8 cellular contexts compared by ENCODE assay signal in the genomic region with DNA sequence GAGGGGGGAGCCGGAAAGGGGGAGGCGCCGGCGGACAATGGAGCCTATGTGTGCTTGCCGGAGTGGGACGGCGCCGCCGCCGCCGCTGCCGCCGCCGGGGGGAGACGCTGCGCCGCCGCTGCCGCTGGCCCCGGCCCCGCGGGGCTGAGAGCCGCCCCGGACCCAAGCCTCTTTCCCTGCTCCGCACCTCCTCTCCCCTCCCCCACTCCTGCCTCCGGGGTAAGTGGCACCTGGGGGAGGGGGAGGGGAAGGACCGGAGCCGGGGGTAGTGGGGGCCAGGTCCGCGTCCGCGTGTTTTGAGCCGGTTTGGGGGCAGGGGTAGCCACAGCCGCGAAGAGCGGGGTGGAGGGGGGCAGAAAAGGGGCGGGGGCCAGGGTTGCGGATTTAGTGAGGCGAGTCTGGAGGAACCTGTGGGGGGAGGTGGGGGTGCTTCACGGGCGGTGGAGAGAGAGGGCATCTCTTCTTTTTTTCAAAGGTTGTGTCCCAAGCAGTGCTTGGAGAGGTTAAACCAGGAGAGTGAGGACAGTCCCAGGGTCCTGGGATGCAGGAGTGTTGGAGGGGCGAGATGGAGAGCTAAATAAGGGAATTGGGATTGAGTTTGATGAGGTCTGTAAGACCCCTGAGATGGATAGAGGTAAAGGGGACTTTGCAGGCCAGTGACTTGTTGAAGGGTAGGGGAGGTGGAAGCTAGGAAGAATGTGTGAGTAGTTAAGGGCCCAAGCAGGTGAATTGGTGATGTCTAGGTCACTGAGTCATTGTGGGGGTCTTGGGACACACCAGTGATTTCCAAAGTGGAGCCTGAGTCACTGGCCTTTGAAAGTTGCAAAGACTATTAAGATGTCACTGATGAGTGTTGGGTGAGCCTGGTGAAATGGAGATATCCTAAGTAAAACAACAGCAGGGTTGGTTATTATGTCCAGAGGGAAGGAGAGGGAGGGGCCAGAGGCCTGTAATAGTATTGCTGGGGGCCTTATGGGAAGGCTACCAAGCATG. TPM values are rescaled to one million over a fixed set of nuclear protein-coding genes. Genes with fewer than 3 reads are reported as not detected.
DNase-seq lines count a peak whose midpoint lies in the region; ATAC-seq and TF ChIP-seq lines count a peak whose summit lies in the region.

No MANE protein-coding gene starts in this region.

- TF ChIP-seq EP300 in SK-N-SH (IDR thresholded peaks at IDR 0.05; ENCODE audit: borderline replicate concordance in 1 of 2, low read depth in 1 of 2, low read length in 1 of 2), result no peak

- H3K9me3 Mint-ChIP-seq in activated T-helper 1 cell treated with anti-CD3 and anti-CD28 coated beads, Interleukin-12 subunit alpha, Interleukin-12 subunit beta, Interleukin-2, Interleukin-4 antibody, amounts not matched to agents 30 ng/mL and 10 ng/mL and 1 ng/mL, durations not matched to agents 14 hours and 24 hours and 36 hours, result no peaks in the 10 kb centered on the region

- intact Hi-C loops in activated T-helper 1 cell treated with anti-CD3 and anti-CD28 coated beads, Interleukin-12 subunit alpha, Interleukin-12 subunit beta, Interleukin-2, Interleukin-4 antibody, amounts not matched to agents 30 ng/mL and 10 ng/mL and 1 ng/mL, durations not matched to agents 14 hours and 24 hours and 36 hours (cut with micrococcal nuclease), result loop anchor here (1.0 kb wide), 5 partner anchors 18 to 69 kb away; partner anchors contain the start of gene BCL9

- under 1% methylated on average over 19 of the region's 42 CpGs for WGBS in SK-N-SH (ENCODE audit: low lambda C conversion rate)
- WGBS in iPS DF 6.9 (ENCODE audit: insufficient coverage, insufficient read length), result no CpG with 5 or more reads among the region's 42 CpGs

- H3K27me3 Mint-ChIP-seq in activated T-helper 1 cell treated with anti-CD3 and anti-CD28 coated beads, Interleukin-12 subunit alpha, Interleukin-12 subunit beta, Interleukin-2, Interleukin-4 antibody, amounts not matched to agents 30 ng/mL and 10 ng/mL and 1 ng/mL, durations not matched to agents 14 hours and 24 hours and 36 hours (ENCODE audit: insufficient read depth), result peaks cover 20% of the 10 kb centered on the region

- peak overlapping the region; percentile 70 for H3K27ac Mint-ChIP-seq in activated T-helper 1 cell treated with anti-CD3 and anti-CD28 coated beads, Interleukin-12 subunit alpha, Interleukin-12 subunit beta, Interleukin-2, Interleukin-4 antibody, amounts not matched to agents 30 ng/mL and 10 ng/mL and 1 ng/mL, durations not matched to agents 14 hours and 24 hours and 36 hours

- H2AFZ ChIP-seq in SK-N-SH (ENCODE audit: low read depth), result 0 out of 2 replicates have a peak overlapping the region, but pooled peaks have one; percentile 32

- POLR2A ChIA-PET in SK-N-SH (lab: Yijun Ruan, JAX), result interaction anchor here (0.6 to 4.1 kb wide), 4 partner anchors 15 to 70 kb away, joined by 3 to 38 read pairs (median 5); partner anchors contain the start of genes ACP6 and BCL9

- TF ChIP-seq RAD21 in SK-N-SH (IDR thresholded peaks at IDR 0.05; ENCODE audit: low read length), result peak; percentile 1; the same call in 1 of the 2 replicates

- H3K4me1 Mint-ChIP-seq in activated T-helper 1 cell treated with anti-CD3 and anti-CD28 coated beads, Interleukin-12 subunit alpha, Interleukin-12 subunit beta, Interleukin-2, Interleukin-4 antibody, amounts not matched to agents 30 ng/mL and 10 ng/mL and 1 ng/mL, durations not matched to agents 14 hours and 24 hours and 36 hours (ENCODE audit: low read depth), result peaks cover 41% of the 10 kb centered on the region

- H3K9ac ChIP-seq in SK-N-SH, result peak overlapping the region; percentile 74; the same call in 1 of the 2 replicates
- peak overlapping the region; percentile 55 to 71 (median 69) for H3K9ac ChIP-seq in skeletal muscle tissue (ENCODE audit: low read depth in 1 of 3, low read length in 3 of 3)

- H3K27me3 ChIP-seq in SK-N-SH (ENCODE audit: insufficient read depth), result no peaks in the 10 kb centered on the region
- no peaks in the 10 kb centered on the region; the same call in 1 of the 2 replicates for H3K27me3 ChIP-seq in iPS DF 6.9 (ENCODE audit: control insufficient read depth, insufficient read depth, low read length)
- no peaks in the 10 kb centered on the region for H3K27me3 ChIP-seq in skeletal muscle tissue (ENCODE audit: control insufficient read depth in 3 of 3, insufficient read depth in 3 of 3, low read length in 3 of 3)

- ATAC-seq in SK-N-SH treated with all-trans-retinoic acid at 6 μM for 48 hours (no peak), GM21786 (IDR thresholded peaks at IDR 0.05; ENCODE audit: unreplicated experiment) (no peak)

- H3K36me3 ChIP-seq in SK-N-SH (replicated peaks in 1 of 2; ENCODE audit: control insufficient read depth in 1 of 2, insufficient read depth in 2 of 2, low read length in 1 of 2), result peaks cover 8 to 11% of the 10 kb centered on the region in 2 experiments
- no peaks in the 10 kb centered on the region for H3K36me3 ChIP-seq in iPS DF 6.9 (ENCODE audit: control insufficient read depth, insufficient read depth, low read length)
- H3K36me3 ChIP-seq in skeletal muscle tissue (ENCODE audit: control insufficient read depth in 3 of 3, insufficient read depth in 3 of 3, low read length in 3 of 3), result peaks cover 0 to 5% (median 4%) of the 10 kb centered on the region in 3 donors

- peaks cover 39% of the 10 kb centered on the region for H3K79me2 ChIP-seq in SK-N-SH (ENCODE audit: insufficient read depth)

- H3K9me2 ChIP-seq in SK-N-SH, result no peaks in the 10 kb centered on the region

- H3K27ac ChIP-seq in SK-N-SH (ENCODE audit: low read depth in 2 of 2, low read length in 1 of 2), result peak overlapping the region in 1 of 2 experiments; percentile 86; a peak in 2 of 4 replicates
- H3K27ac ChIP-seq in iPS DF 6.9 (ENCODE audit: low read length), result no peak overlapping the region
- peak overlapping the region; percentile 89 for H3K27ac ChIP-seq in skeletal muscle tissue (ENCODE audit: low read depth, low read length)

- H3K36me3 Mint-ChIP-seq in activated T-helper 1 cell treated with anti-CD3 and anti-CD28 coated beads, Interleukin-12 subunit alpha, Interleukin-12 subunit beta, Interleukin-2, Interleukin-4 antibody, amounts not matched to agents 30 ng/mL and 10 ng/mL and 1 ng/mL, durations not matched to agents 14 hours and 24 hours and 36 hours (ENCODE audit: low read depth), result peaks cover 12% of the 10 kb centered on the region

- H4K20me1 ChIP-seq in SK-N-SH (ENCODE audit: insufficient read depth), result no peaks in the 10 kb centered on the region

- peak overlapping the region; percentile 78 for H3K4me2 ChIP-seq in SK-N-SH

- H3K4me3 ChIP-seq in SK-N-SH (ENCODE audit: low read depth in 2 of 2, low read length in 1 of 2) (peak overlapping the region; percentile 67 to 77), LNCaP clone FGC (ENCODE audit: low read depth, low read length) (peak overlapping the region; percentile 80), iPS DF 6.9 (ENCODE audit: low read length) (peak overlapping the region; percentile 74), skeletal muscle tissue (ENCODE audit: low read length in 3 of 3) (peak overlapping the region; percentile 67 to 93 (median 69))

- TF ChIP-seq CTCF in SK-N-SH (IDR thresholded peaks at IDR 0.05) (no peak), LNCaP clone FGC (IDR thresholded peaks at IDR 0.05; ENCODE audit: control insufficient read depth, extremely low read depth, insufficient read depth) (peak; percentile 55)

- peak overlapping the region; percentile 83 for H3K4me3 Mint-ChIP-seq in activated T-helper 1 cell treated with anti-CD3 and anti-CD28 coated beads, Interleukin-12 subunit alpha, Interleukin-12 subunit beta, Interleukin-2, Interleukin-4 antibody, amounts not matched to agents 30 ng/mL and 10 ng/mL and 1 ng/mL, durations not matched to agents 14 hours and 24 hours and 36 hours

- H3K9me3 ChIP-seq in SK-N-SH (no peaks in the 10 kb centered on the region), iPS DF 6.9 (ENCODE audit: control insufficient read depth, insufficient read depth, low read length) (no peaks in the 10 kb centered on the region), skeletal muscle tissue (ENCODE audit: control insufficient read depth in 3 of 3, low read length in 3 of 3) (no peaks in the 10 kb centered on the region)

- no peak for DNase-seq in SK-N-SH
- no peak for DNase-seq in LNCaP clone FGC (ENCODE audit: low read depth)
- DNase-seq in activated T-helper 1 cell treated with anti-CD3 and anti-CD28 coated beads, Interleukin-12 subunit alpha, Interleukin-12 subunit beta, Interleukin-2, Interleukin-4 antibody, amounts not matched to agents 30 ng/mL and 10 ng/mL and 1 ng/mL, durations not matched to agents 14 hours and 24 hours and 36 hours (ENCODE audit: low spot score), result no peak
- DNase-seq in iPS DF 6.9 (ENCODE audit: low read depth, low spot score), result no peak
- DNase-seq in central memory CD4-positive, alpha-beta T cell, result no peak

- CTCF ChIA-PET in SK-N-SH (lab: Yijun Ruan, JAX), result interaction anchor here (1.7 to 2.8 kb wide), 3 partner anchors 28 to 104 kb away, joined by 5 to 8 read pairs (median 8); partner anchors contain the start of gene BCL9

- H3K4me1 ChIP-seq in SK-N-SH (ENCODE audit: control insufficient read depth in 1 of 2, insufficient read depth in 2 of 2, low read depth in 1 of 2, low read length in 1 of 2) (peaks cover 0 to 15% of the 10 kb centered on the region in 2 experiments; a peak in 2 of 4 replicates), iPS DF 6.9 (ENCODE audit: control insufficient read depth, insufficient read depth, low read length) (peaks cover 2% of the 10 kb centered on the region; the same call in 1 of the 2 replicates), skeletal muscle tissue (ENCODE audit: control insufficient read depth in 3 of 3, insufficient read depth in 3 of 3, low read length in 3 of 3) (peaks cover 16 to 18% (median 18%) of the 10 kb centered on the region in 3 donors)

- H3F3A ChIP-seq in SK-N-SH (replicated peaks; ENCODE audit: insufficient read depth), result no peaks in the 10 kb centered on the region

TF ChIP-seq in SK-N-SH, 30 proteins besides CTCF, POLR2A, EP300 and RAD21 (continues in another document):
- TF ChIP-seq MEF2A (IDR thresholded peaks at IDR 0.05; ENCODE audit: borderline replicate concordance, low read depth) (no peak), GABPA (IDR thresholded peaks at IDR 0.05; ENCODE audit: low read depth) (0 out of 2 replicates have a peak, but pooled peaks have one; percentile 20), SMC3 (IDR thresholded peaks at IDR 0.05; ENCODE audit: low read depth, low read length) (0 out of 2 replicates have a peak, but pooled peaks have one; percentile 5)

TF ChIP-seq in SK-N-SH treated with all-trans-retinoic acid at 6 μM for 48 hours, 23 proteins besides CTCF, POLR2A, EP300 and RAD21 (continues in another document):
- no peak for TF ChIP-seq BACH2 (CRISPR knock-in tag; IDR thresholded peaks at IDR 0.05; ENCODE audit: borderline replicate concordance)
- no peak for TF ChIP-seq ZFP30 (CRISPR knock-in tag; IDR thresholded peaks at IDR 0.05)
- TF ChIP-seq ZNF70 (CRISPR knock-in tag; IDR thresholded peaks at IDR 0.05), result no peak
- TF ChIP-seq OSR1 (CRISPR knock-in tag; IDR thresholded peaks at IDR 0.05), result no peak

RNA-seq across cellular contexts. Expression of gene BCL9, which starts 59.1 kb away (rescaled TPM):
- 8.2 and 9.9 TPM in 2 replicates for polyA plus RNA-seq in SK-N-SH (2012; rRNA removed)
- 7.9 and 11.1 TPM in 2 replicates for polyA plus RNA-seq in SK-N-SH (2012; cell fraction: cytosol; rRNA removed)
- polyA plus RNA-seq in SK-N-SH (2012; cell fraction: nucleus; rRNA removed), result 8.4 and 10.5 TPM in 2 replicates
- total RNA-seq in activated T-helper 1 cell treated with anti-CD3 and anti-CD28 coated beads, Interleukin-12 subunit alpha, Interleukin-12 subunit beta, Interleukin-2, Interleukin-4 antibody, amounts not matched to agents 30 ng/mL and 10 ng/mL and 1 ng/mL, durations not matched to agents 14 hours and 24 hours and 36 hours, result 26.7 and 28.1 TPM in 2 replicates
- 8.9 TPM for total RNA-seq in skeletal muscle tissue
